ENCODE assay signal across 16 cellular contexts in the genomic region with DNA sequence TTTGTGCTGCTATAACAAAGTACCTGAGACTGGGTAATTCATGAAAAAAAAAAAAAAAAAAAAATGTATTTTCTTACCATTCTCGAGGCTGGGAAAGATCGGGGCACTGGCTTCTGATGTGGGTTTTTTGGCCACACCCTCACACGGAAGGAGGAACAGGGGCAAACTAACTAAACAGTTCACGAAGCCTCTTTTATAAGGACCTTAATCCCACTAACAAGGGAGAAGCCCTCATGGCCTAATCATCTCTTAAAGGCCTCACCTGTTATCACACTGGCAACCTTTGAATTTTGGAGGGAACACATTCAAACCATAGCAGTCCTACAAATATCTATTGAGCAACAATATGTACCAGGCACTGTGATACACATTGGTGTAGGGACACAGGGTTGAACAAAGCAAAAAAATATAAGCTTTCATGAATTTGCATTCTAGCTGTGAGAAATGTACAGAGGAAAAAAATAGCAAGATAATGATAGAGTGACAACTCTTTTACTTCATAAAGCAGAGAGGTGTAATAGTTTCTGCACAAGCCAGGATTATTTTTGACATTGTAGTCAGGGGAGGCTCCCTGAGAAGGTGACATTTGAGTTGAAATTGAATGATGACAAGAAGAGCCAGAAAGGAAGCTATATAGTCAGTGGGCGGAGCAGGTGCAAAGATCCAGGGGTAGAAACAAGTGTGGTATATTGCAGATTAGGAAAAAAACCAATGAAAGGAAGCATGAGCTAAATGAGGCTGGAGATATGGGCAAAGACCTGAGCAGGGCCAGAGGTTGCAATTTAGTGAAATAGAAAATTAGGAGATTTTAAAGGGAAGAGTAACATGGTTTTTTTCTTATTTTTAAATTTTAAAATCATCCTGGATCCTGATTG.
A peak's percentile ranks its signal among the peaks of the same experiment; 100 is the strongest.
DNase-seq lines count a peak whose midpoint lies in the region; ATAC-seq and TF ChIP-seq lines count a peak whose summit lies in the region.
"Had no signal": no experiment of that assay in that cellular context is flagged by ENCODE, and none has a peak within 500 bp of the region (broad histone marks: within the 10 kb centered on the region; RNA-seq: fewer than 3 reads in every experiment).

No MANE protein-coding gene starts in this region.

- peaks cover 37% of the 10 kb centered on the region for H3K4me1 ChIP-seq in PC-9 (replicated peaks; ENCODE audit: insufficient read depth)

- TF ChIP-seq CTCF in PC-9 (conservative IDR thresholded peaks at IDR 0.05) (no peak), choroid plexus epithelial cell (conservative IDR thresholded peaks at IDR 0.05; ENCODE audit: low read depth, low read length) (no peak)

- no peaks in the 10 kb centered on the region for H3K36me3 Mint-ChIP-seq in naive thymus-derived CD8-positive, alpha-beta T cell

- H3K27me3 ChIP-seq in PC-9 (ENCODE audit: insufficient read depth, low read depth): no peaks in the 10 kb centered on the region
- H3K27me3 ChIP-seq: upper lobe of right lung had no signal

- H3F3A ChIP-seq in PC-9 (ENCODE audit: insufficient read depth, low read depth): peaks cover 27% of the 10 kb centered on the region; the same call in 1 of the 2 replicates

- TSS peak; percentile 84 for BruUV-seq in PC-9 (replicated peaks; lab: Mats Ljungman, UMichigan)

- no peaks in the 10 kb centered on the region for H3K79me2 ChIP-seq in PC-9 (ENCODE audit: low read depth)

- H3K4me1 Mint-ChIP-seq in naive thymus-derived CD8-positive, alpha-beta T cell: peaks cover 8 to 21% (median 15%) of the 10 kb centered on the region in 4 donors

- peak overlapping the region; percentile 78 for H3K4me2 ChIP-seq in PC-9

- CTCF ChIA-PET in PC-9 (lab: Charles Lee): interaction anchor here (0.6 to 2.6 kb wide), 4 partner anchors 16 to 184 kb away, joined by 3 to 29 read pairs (median 4); partner anchors contain the start of gene GRAMD2B

- H3K27me3 Mint-ChIP-seq in naive thymus-derived CD8-positive, alpha-beta T cell: no peaks in the 10 kb centered on the region

- H3K27ac ChIP-seq in PC-9: peak overlapping the region; percentile 89
- H3K27ac ChIP-seq: KMS-11 had no signal

- ATAC-seq in naive thymus-derived CD8-positive, alpha-beta T cell: no peak
- ATAC-seq in HG02678 (IDR thresholded peaks at IDR 0.05; ENCODE audit: unreplicated experiment) (no peak), HG03565 (IDR thresholded peaks at IDR 0.05; ENCODE audit: unreplicated experiment) (no peak)

- peak overlapping the region in 4 of 10 donors; percentile 24 to 76 (median 44) for H3K4me3 Mint-ChIP-seq in naive thymus-derived CD8-positive, alpha-beta T cell
- H3K4me3 Mint-ChIP-seq: B cell had no signal

- no peaks in the 10 kb centered on the region for H4K20me1 ChIP-seq in PC-9 (ENCODE audit: insufficient read depth)

- POLR2A ChIA-PET in PC-9 (lab: Charles Lee; ENCODE audit: unreplicated experiment): interaction anchor here (0.6 kb wide), 1 partner anchor 176 kb away, joined by 5 read pairs; no protein-coding TSS in a partner anchor
- POLR2A ChIA-PET in naive thymus-derived CD8-positive, alpha-beta T cell (lab: Charles Lee): no interaction called here

- peak; percentile 23 for DNase-seq in HCEC 1CT
- peak in 1 of 2 experiments; percentile 56 for DNase-seq in PC-9
- peak; percentile 38 for DNase-seq in choroid plexus epithelial cell (ENCODE audit: low read depth)
- peak in 1 of 10 donors; percentile 2 for DNase-seq in naive thymus-derived CD8-positive, alpha-beta T cell
- DNase-seq in medulla oblongata (ENCODE audit: extremely low spot score): no peak
- DNase-seq in hepatic stellate cell (ENCODE audit: low spot score): no peak
- DNase-seq: glutamatergic neuron, kidney, NCI-H187, NCI-H748 treated with DMSO at 0.1 percent for 48 hours, SHP77 treated with DMSO at 0.1 percent for 48 hours, upper lobe of right lung had no signal

- no peaks in the 10 kb centered on the region for H3K9me2 ChIP-seq in PC-9 (ENCODE audit: insufficient read depth)

- H3K9me3 Mint-ChIP-seq in naive thymus-derived CD8-positive, alpha-beta T cell: no peaks in the 10 kb centered on the region

- intact Hi-C loops in PC-9 (cut with micrococcal nuclease; ENCODE audit: unreplicated experiment): loop anchor here (1.0 to 10.0 kb wide), 7 partner anchors 16 to 420 kb away; partner anchors contain the start of genes ALDH7A1, GRAMD2B and LMNB1

- no peaks in the 10 kb centered on the region for H3K9me3 ChIP-seq in PC-9 (ENCODE audit: insufficient read depth, low read depth)
- H3K9me3 ChIP-seq: upper lobe of right lung had no signal

- H3K27ac Mint-ChIP-seq in naive thymus-derived CD8-positive, alpha-beta T cell: peak overlapping the region in 6 of 10 donors; percentile 0 to 68 (median 46)
- H3K27ac Mint-ChIP-seq: B cell had no signal

- H2AFZ ChIP-seq in PC-9: 0 out of 2 replicates have a peak overlapping the region, but pooled peaks have one; percentile 14

- H3K36me3 ChIP-seq in PC-9 (ENCODE audit: low read depth): no peaks in the 10 kb centered on the region
- H3K36me3 ChIP-seq: upper lobe of right lung had no signal

- H3K4me3 ChIP-seq in PC-9 (peak overlapping the region; percentile 35; the same call in 1 of the 2 replicates), choroid plexus epithelial cell (ENCODE audit: low read depth, low read length) (no peak overlapping the region)

Comparison
In these comparisons a context has a peak if more than half of its experiments do, and no peak if none do; other contexts are left out.
1. DNase-seq: peak in HCEC 1CT (single experiment) and choroid plexus epithelial cell (single experiment); none in medulla oblongata (single experiment) and hepatic stellate cell (single experiment).